1 cellular context compared by ENCODE assay signal in the genomic region with DNA sequence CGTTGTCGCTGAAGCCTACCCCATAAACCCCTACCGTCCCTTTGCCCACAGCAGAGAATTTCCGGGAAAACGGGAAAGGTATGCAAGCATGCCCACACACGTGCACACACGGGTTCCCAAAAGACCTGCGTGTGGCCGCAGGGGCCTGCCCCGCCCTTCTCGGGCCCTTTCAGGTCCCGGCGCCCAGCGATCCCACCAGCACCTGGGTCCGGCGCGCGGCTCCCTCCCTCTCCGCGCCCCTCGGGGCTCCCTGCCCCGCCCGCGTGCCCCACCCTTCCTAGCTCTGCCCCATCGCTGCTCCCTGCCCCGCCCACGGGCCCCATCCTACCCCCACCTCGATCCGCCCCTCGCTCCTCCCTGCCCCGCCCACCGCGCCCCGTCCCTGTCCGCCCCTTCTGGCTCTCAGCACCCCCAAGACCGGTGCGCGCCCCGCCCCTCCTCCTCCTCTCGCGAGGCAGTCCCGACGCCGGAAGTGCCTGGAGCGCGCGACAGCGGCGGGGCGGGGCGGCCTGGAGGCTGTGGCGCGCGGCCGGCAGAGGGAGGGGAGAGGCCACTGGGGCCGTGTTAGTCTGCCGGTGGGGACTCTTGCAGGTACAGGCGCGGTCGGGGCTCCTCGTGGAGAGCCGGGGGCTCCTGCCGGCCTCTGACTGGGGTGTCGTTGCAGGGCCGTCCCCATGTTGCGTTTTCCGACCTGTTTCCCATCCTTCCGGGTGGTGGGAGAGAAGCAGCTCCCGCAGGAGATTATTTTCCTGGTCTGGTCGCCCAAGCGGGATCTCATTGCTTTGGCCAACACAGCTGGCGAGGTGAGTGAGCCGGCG.
TF ChIP-seq lines count a peak whose summit lies in the region.

A gene with protein sequence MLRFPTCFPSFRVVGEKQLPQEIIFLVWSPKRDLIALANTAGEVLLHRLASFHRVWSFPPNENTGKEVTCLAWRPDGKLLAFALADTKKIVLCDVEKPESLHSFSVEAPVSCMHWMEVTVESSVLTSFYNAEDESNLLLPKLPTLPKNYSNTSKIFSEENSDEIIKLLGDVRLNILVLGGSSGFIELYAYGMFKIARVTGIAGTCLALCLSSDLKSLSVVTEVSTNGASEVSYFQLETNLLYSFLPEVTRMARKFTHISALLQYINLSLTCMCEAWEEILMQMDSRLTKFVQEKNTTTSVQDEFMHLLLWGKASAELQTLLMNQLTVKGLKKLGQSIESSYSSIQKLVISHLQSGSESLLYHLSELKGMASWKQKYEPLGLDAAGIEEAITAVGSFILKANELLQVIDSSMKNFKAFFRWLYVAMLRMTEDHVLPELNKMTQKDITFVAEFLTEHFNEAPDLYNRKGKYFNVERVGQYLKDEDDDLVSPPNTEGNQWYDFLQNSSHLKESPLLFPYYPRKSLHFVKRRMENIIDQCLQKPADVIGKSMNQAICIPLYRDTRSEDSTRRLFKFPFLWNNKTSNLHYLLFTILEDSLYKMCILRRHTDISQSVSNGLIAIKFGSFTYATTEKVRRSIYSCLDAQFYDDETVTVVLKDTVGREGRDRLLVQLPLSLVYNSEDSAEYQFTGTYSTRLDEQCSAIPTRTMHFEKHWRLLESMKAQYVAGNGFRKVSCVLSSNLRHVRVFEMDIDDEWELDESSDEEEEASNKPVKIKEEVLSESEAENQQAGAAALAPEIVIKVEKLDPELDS (plus strand): TSS at position 510 of the 818 bp plus-strand sequence. CDS start 165 bp downstream, at position 675.

TF ChIP-seq in K562, 482 proteins besides CTCF, POLR2A, EP300 and RAD21 (continued from another document and continues in another):
- TF ChIP-seq, protein P1, sequence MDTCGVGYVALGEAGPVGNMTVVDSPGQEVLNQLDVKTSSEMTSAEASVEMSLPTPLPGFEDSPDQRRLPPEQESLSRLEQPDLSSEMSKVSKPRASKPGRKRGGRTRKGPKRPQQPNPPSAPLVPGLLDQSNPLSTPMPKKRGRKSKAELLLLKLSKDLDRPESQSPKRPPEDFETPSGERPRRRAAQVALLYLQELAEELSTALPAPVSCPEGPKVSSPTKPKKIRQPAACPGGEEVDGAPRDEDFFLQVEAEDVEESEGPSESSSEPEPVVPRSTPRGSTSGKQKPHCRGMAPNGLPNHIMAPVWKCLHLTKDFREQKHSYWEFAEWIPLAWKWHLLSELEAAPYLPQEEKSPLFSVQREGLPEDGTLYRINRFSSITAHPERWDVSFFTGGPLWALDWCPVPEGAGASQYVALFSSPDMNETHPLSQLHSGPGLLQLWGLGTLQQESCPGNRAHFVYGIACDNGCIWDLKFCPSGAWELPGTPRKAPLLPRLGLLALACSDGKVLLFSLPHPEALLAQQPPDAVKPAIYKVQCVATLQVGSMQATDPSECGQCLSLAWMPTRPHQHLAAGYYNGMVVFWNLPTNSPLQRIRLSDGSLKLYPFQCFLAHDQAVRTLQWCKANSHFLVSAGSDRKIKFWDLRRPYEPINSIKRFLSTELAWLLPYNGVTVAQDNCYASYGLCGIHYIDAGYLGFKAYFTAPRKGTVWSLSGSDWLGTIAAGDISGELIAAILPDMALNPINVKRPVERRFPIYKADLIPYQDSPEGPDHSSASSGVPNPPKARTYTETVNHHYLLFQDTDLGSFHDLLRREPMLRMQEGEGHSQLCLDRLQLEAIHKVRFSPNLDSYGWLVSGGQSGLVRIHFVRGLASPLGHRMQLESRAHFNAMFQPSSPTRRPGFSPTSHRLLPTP (IDR thresholded peaks at IDR 0.05; ENCODE audit: borderline replicate concordance, extremely low read depth, insufficient read length): no peak
- TF ChIP-seq, protein P2, sequence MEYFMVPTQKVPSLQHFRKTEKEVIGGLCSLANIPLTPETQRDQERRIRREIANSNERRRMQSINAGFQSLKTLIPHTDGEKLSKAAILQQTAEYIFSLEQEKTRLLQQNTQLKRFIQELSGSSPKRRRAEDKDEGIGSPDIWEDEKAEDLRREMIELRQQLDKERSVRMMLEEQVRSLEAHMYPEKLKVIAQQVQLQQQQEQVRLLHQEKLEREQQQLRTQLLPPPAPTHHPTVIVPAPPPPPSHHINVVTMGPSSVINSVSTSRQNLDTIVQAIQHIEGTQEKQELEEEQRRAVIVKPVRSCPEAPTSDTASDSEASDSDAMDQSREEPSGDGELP (CRISPR knock-in tag; IDR thresholded peaks at IDR 0.05; ENCODE audit: borderline replicate concordance): peak; percentile 46
- TF ChIP-seq GATAD2B (IDR thresholded peaks at IDR 0.05; ENCODE audit: borderline replicate concordance): 0 out of 2 replicates have a peak, but pooled peaks have one; percentile 24
- TF ChIP-seq, protein P3, sequence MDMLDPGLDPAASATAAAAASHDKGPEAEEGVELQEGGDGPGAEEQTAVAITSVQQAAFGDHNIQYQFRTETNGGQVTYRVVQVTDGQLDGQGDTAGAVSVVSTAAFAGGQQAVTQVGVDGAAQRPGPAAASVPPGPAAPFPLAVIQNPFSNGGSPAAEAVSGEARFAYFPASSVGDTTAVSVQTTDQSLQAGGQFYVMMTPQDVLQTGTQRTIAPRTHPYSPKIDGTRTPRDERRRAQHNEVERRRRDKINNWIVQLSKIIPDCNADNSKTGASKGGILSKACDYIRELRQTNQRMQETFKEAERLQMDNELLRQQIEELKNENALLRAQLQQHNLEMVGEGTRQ (CRISPR knock-in tag; IDR thresholded peaks at IDR 0.05): no peak
- no peak for TF ChIP-seq SMARCA5 (IDR thresholded peaks at IDR 0.05)
- no peak for TF ChIP-seq NEUROD1 (IDR thresholded peaks at IDR 0.05; ENCODE audit: borderline replicate concordance, low read depth, low read length, partially characterized antibody)
- no peak for TF ChIP-seq ZNF224 (CRISPR knock-in tag; IDR thresholded peaks at IDR 0.05)
- TF ChIP-seq ELF4 (CRISPR knock-in tag; IDR thresholded peaks at IDR 0.05): no peak
- TF ChIP-seq POLR2AphosphoS5 (IDR thresholded peaks at IDR 0.05; ENCODE audit: control insufficient read depth, insufficient read depth, low read depth, low read length): peak; percentile 63
- no peak for TF ChIP-seq ZNF586 (CRISPR knock-in tag; conservative IDR thresholded peaks at IDR 0.05)
- TF ChIP-seq, protein P4, sequence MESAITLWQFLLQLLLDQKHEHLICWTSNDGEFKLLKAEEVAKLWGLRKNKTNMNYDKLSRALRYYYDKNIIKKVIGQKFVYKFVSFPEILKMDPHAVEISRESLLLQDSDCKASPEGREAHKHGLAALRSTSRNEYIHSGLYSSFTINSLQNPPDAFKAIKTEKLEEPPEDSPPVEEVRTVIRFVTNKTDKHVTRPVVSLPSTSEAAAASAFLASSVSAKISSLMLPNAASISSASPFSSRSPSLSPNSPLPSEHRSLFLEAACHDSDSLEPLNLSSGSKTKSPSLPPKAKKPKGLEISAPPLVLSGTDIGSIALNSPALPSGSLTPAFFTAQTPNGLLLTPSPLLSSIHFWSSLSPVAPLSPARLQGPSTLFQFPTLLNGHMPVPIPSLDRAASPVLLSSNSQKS (CRISPR knock-in tag; IDR thresholded peaks at IDR 0.05): no peak
- no peak for TF ChIP-seq NFATC3 (IDR thresholded peaks at IDR 0.05)
- no peak for TF ChIP-seq KLF13 (tag; IDR thresholded peaks at IDR 0.05; ENCODE audit: borderline replicate concordance, low read depth)
- TF ChIP-seq, protein P5, sequence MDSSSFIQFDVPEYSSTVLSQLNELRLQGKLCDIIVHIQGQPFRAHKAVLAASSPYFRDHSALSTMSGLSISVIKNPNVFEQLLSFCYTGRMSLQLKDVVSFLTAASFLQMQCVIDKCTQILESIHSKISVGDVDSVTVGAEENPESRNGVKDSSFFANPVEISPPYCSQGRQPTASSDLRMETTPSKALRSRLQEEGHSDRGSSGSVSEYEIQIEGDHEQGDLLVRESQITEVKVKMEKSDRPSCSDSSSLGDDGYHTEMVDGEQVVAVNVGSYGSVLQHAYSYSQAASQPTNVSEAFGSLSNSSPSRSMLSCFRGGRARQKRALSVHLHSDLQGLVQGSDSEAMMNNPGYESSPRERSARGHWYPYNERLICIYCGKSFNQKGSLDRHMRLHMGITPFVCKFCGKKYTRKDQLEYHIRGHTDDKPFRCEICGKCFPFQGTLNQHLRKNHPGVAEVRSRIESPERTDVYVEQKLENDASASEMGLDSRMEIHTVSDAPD (CRISPR knock-in tag; IDR thresholded peaks at IDR 0.05): no peak
- TF ChIP-seq, protein P6, sequence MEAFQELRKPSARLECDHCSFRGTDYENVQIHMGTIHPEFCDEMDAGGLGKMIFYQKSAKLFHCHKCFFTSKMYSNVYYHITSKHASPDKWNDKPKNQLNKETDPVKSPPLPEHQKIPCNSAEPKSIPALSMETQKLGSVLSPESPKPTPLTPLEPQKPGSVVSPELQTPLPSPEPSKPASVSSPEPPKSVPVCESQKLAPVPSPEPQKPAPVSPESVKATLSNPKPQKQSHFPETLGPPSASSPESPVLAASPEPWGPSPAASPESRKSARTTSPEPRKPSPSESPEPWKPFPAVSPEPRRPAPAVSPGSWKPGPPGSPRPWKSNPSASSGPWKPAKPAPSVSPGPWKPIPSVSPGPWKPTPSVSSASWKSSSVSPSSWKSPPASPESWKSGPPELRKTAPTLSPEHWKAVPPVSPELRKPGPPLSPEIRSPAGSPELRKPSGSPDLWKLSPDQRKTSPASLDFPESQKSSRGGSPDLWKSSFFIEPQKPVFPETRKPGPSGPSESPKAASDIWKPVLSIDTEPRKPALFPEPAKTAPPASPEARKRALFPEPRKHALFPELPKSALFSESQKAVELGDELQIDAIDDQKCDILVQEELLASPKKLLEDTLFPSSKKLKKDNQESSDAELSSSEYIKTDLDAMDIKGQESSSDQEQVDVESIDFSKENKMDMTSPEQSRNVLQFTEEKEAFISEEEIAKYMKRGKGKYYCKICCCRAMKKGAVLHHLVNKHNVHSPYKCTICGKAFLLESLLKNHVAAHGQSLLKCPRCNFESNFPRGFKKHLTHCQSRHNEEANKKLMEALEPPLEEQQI (IDR thresholded peaks at IDR 0.05): no peak
- TF ChIP-seq, protein P7, sequence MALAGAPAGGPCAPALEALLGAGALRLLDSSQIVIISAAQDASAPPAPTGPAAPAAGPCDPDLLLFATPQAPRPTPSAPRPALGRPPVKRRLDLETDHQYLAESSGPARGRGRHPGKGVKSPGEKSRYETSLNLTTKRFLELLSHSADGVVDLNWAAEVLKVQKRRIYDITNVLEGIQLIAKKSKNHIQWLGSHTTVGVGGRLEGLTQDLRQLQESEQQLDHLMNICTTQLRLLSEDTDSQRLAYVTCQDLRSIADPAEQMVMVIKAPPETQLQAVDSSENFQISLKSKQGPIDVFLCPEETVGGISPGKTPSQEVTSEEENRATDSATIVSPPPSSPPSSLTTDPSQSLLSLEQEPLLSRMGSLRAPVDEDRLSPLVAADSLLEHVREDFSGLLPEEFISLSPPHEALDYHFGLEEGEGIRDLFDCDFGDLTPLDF (CRISPR knock-in tag; IDR thresholded peaks at IDR 0.05): no peak
- TF ChIP-seq BHLHE40 (IDR thresholded peaks at IDR 0.05; ENCODE audit: low read length): peak; percentile 65
- TF ChIP-seq KDM5B (IDR thresholded peaks at IDR 0.05; ENCODE audit: insufficient replicate concordance, low read depth, low read length): peak; percentile 80
- TF ChIP-seq, protein P8, sequence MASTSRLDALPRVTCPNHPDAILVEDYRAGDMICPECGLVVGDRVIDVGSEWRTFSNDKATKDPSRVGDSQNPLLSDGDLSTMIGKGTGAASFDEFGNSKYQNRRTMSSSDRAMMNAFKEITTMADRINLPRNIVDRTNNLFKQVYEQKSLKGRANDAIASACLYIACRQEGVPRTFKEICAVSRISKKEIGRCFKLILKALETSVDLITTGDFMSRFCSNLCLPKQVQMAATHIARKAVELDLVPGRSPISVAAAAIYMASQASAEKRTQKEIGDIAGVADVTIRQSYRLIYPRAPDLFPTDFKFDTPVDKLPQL (IDR thresholded peaks at IDR 0.05; ENCODE audit: extremely low read depth, insufficient read length): no peak
- TF ChIP-seq EWSR1 (IDR thresholded peaks at IDR 0.05; ENCODE audit: borderline replicate concordance, low read depth, partially characterized antibody): no peak
- no peak for TF ChIP-seq XRCC3 (IDR thresholded peaks at IDR 0.05)
- TF ChIP-seq ZFP36 (IDR thresholded peaks at IDR 0.05; ENCODE audit: low read depth, low read length, partially characterized antibody): no peak
- TF ChIP-seq, protein P9, sequence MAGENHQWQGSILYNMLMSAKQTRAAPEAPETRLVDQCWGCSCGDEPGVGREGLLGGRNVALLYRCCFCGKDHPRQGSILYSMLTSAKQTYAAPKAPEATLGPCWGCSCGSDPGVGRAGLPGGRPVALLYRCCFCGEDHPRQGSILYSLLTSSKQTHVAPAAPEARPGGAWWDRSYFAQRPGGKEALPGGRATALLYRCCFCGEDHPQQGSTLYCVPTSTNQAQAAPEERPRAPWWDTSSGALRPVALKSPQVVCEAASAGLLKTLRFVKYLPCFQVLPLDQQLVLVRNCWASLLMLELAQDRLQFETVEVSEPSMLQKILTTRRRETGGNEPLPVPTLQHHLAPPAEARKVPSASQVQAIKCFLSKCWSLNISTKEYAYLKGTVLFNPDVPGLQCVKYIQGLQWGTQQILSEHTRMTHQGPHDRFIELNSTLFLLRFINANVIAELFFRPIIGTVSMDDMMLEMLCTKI (IDR thresholded peaks at IDR 0.05; ENCODE audit: partially characterized antibody): no peak
- TF ChIP-seq ZNF212 (CRISPR knock-in tag; IDR thresholded peaks at IDR 0.05): no peak
- TF ChIP-seq CBX5 (IDR thresholded peaks at IDR 0.05; ENCODE audit: borderline replicate concordance, low read depth): no peak
- no peak for TF ChIP-seq MXI1 (IDR thresholded peaks at IDR 0.05; ENCODE audit: low read depth, low read length)
- no peak for TF ChIP-seq ZNF830 (CRISPR knock-in tag; IDR thresholded peaks at IDR 0.05)
- TF ChIP-seq ZNF12 (CRISPR knock-in tag; IDR thresholded peaks at IDR 0.05): 0 out of 2 replicates have a peak, but pooled peaks have one; percentile 27
- TF ChIP-seq, protein P10, sequence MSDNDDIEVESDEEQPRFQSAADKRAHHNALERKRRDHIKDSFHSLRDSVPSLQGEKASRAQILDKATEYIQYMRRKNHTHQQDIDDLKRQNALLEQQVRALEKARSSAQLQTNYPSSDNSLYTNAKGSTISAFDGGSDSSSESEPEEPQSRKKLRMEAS (CRISPR knock-in tag; IDR thresholded peaks at IDR 0.05): no peak
- TF ChIP-seq KLF10 (CRISPR knock-in tag; IDR thresholded peaks at IDR 0.05): no peak
- peak; percentile 54 for TF ChIP-seq CTBP1 (IDR thresholded peaks at IDR 0.05; ENCODE audit: borderline replicate concordance)
